Comparison of ENCODE assay signal across 13 cellular contexts in genomic region chr16:72195609-72196008, GRCh38. TPM values are rescaled to one million over a fixed set of nuclear protein-coding genes. Genes with fewer than 3 reads are reported as not detected.
DNase-seq lines count a peak whose midpoint lies in the region; FAIRE-seq and TF ChIP-seq lines count a peak whose summit lies in the region.
"Had no signal": no experiment of that assay in that cellular context is flagged by ENCODE, and none has a peak within 500 bp of the region (broad histone marks: within the 10 kb centered on the region; RNA-seq: fewer than 3 reads in every experiment).

No MANE protein-coding gene starts in this region.

- no peak overlapping the region for H3K4ac ChIP-seq in H1 (replicated peaks; ENCODE audit: insufficient read length, low read depth, low read length)

- H4K20me1 ChIP-seq in Loucy (ENCODE audit: insufficient read depth, low read length, poor library complexity, severe bottlenecking): no peaks in the 10 kb centered on the region
- H4K20me1 ChIP-seq in H1 (replicated peaks in 1 of 2; ENCODE audit: control insufficient read depth in 1 of 2, insufficient read depth in 2 of 2, low read length in 2 of 2): no peaks in the 10 kb centered on the region
- no peaks in the 10 kb centered on the region for H4K20me1 ChIP-seq in neural cell (ENCODE audit: insufficient read depth)

- H3K14ac ChIP-seq in H1 (ENCODE audit: insufficient read length): no peak overlapping the region

- H3K4me3 ChIP-seq in Loucy (ENCODE audit: low read length, poor library complexity, severe bottlenecking): no peak overlapping the region
- no peak overlapping the region for H3K4me3 ChIP-seq in H1 (ENCODE audit: extremely low read depth in 1 of 4, insufficient read depth in 2 of 4, low read depth in 3 of 4, low read length in 4 of 4)
- no peak overlapping the region for H3K4me3 ChIP-seq in neural cell (ENCODE audit: low read length)
- H3K4me3 ChIP-seq: Peyer's patch had no signal

- peak; percentile 93 to 96 for TF ChIP-seq RAD21 in H1 (IDR thresholded peaks at IDR 0.05 in 1 of 2, conservative IDR thresholded peaks at IDR 0.05 in 1 of 2; ENCODE audit: low read depth in 2 of 2, low read length in 2 of 2)
- TF ChIP-seq RAD21 in neural cell (conservative IDR thresholded peaks at IDR 0.05): peak; percentile 93

- no peak overlapping the region for H2AK5ac ChIP-seq in H1 (ENCODE audit: low read depth, low read length)

- no peak overlapping the region for H3K9ac ChIP-seq in Loucy (ENCODE audit: low read depth, low read length, poor library complexity, severe bottlenecking)
- no peak overlapping the region for H3K9ac ChIP-seq in H1 (replicated peaks in 1 of 4; ENCODE audit: extremely low read depth in 1 of 4, low read depth in 3 of 4, low read length in 3 of 4)
- peak overlapping the region; percentile 88 for H3K9ac ChIP-seq in neural cell (ENCODE audit: low read length)

- CTCF ChIA-PET in H1 (lab: Charles Lee; ENCODE audit: partially characterized antibody): interaction anchor here (0.5 to 2.9 kb wide), 42 partner anchors 10 to 738 kb away, joined by 3 to 12 read pairs (median 3); no protein-coding TSS in a partner anchor

- H3K56ac ChIP-seq in H1 (replicated peaks; ENCODE audit: insufficient read length, low read depth, low read length): no peak overlapping the region

- no peak overlapping the region for H2BK5ac ChIP-seq in H1 (ENCODE audit: low read depth, low read length)

- H2BK120ac ChIP-seq in H1 (replicated peaks; ENCODE audit: low read depth, low read length): no peak overlapping the region

- no peaks in the 10 kb centered on the region for H3K79me2 ChIP-seq in Loucy (ENCODE audit: insufficient read depth, low read length)
- H3K79me2 ChIP-seq in H1 (ENCODE audit: control insufficient read depth in 1 of 2, insufficient read depth in 2 of 2, low read length in 2 of 2): no peaks in the 10 kb centered on the region
- peaks cover 4% of the 10 kb centered on the region for H3K79me2 ChIP-seq in neural cell (replicated peaks; ENCODE audit: insufficient read depth, low read length)

- no peak overlapping the region for H2BK15ac ChIP-seq in H1 (ENCODE audit: low read length)

- H3K4me1 ChIP-seq in Loucy (ENCODE audit: insufficient read depth, low read length, poor library complexity, severe bottlenecking): no peaks in the 10 kb centered on the region
- H3K4me1 ChIP-seq in H1 (replicated peaks in 1 of 4; ENCODE audit: control insufficient read depth in 3 of 4, insufficient read depth in 4 of 4, low read length in 3 of 4): peaks cover 2 to 4% (median 2%) of the 10 kb centered on the region in 4 experiments; a peak in 4 of 7 replicates
- H3K4me1 ChIP-seq: Peyer's patch had no signal

- H3K79me1 ChIP-seq in H1 (ENCODE audit: low read depth, low read length): no peaks in the 10 kb centered on the region

- no peak for TF ChIP-seq EP300 in H1 (IDR thresholded peaks at IDR 0.05; ENCODE audit: borderline replicate concordance in 1 of 2, low read depth in 2 of 2, low read length in 2 of 2)
- TF ChIP-seq EP300 in neural cell (conservative IDR thresholded peaks at IDR 0.05; ENCODE audit: poor library complexity, severe bottlenecking): peak; percentile 20

- no peaks in the 10 kb centered on the region for H3K23me2 ChIP-seq in H1 (ENCODE audit: low read depth, low read length)

- no peak overlapping the region for H3K18ac ChIP-seq in H1 (ENCODE audit: extremely low read depth, low read length)

- H3K27me3 ChIP-seq in Loucy (ENCODE audit: insufficient read depth, low read length, poor library complexity, severe bottlenecking) (no peaks in the 10 kb centered on the region), H1 (replicated peaks in 1 of 4; ENCODE audit: control insufficient read depth in 3 of 4, extremely low read depth in 1 of 4, insufficient read depth in 3 of 4, low read length in 3 of 4) (no peaks in the 10 kb centered on the region), neural cell (ENCODE audit: insufficient read depth, low read depth, low read length) (no peaks in the 10 kb centered on the region)
- H3K27me3 ChIP-seq: Peyer's patch had no signal

- TF ChIP-seq CTCF in Loucy (conservative IDR thresholded peaks at IDR 0.05; ENCODE audit: low read length) (peak; percentile 42), H1 (IDR thresholded peaks at IDR 0.05; ENCODE audit: control extremely low read depth in 1 of 3, insufficient read depth in 1 of 3, low read depth in 1 of 3, low read length in 3 of 3) (peak; percentile 80), neural cell (IDR thresholded peaks at IDR 0.05; ENCODE audit: poor library complexity, severe bottlenecking) (peak; percentile 88)

- TF ChIP-seq POLR2A in H1 (IDR thresholded peaks at IDR 0.05; ENCODE audit: control extremely low read depth in 1 of 2, low read depth in 2 of 2, low read length in 2 of 2): no peak

- no peak overlapping the region for H2BK20ac ChIP-seq in H1 (ENCODE audit: low read length)

- no peaks in the 10 kb centered on the region for H3K9me3 ChIP-seq in Loucy (ENCODE audit: insufficient read depth, low read depth, low read length)
- H3K9me3 ChIP-seq in H1 (ENCODE audit: insufficient read depth in 2 of 2, low read depth in 1 of 2, low read length in 1 of 2): no peaks in the 10 kb centered on the region
- H3K9me3 ChIP-seq in neural cell (ENCODE audit: low read length): no peaks in the 10 kb centered on the region
- H3K9me3 ChIP-seq: Peyer's patch had no signal

- no peak overlapping the region for H4K8ac ChIP-seq in H1 (ENCODE audit: extremely low read depth, insufficient read depth, low read length)

- no peak overlapping the region for H4K91ac ChIP-seq in H1 (replicated peaks; ENCODE audit: insufficient read length, low read length)

- H3K36me3 ChIP-seq in Loucy (ENCODE audit: insufficient read depth, low read length) (no peaks in the 10 kb centered on the region), H1 (ENCODE audit: control insufficient read depth in 2 of 4, insufficient read depth in 4 of 4, low read length in 3 of 4) (no peaks in the 10 kb centered on the region), neural cell (ENCODE audit: insufficient read depth, low read length) (no peaks in the 10 kb centered on the region)
- H3K36me3 ChIP-seq: Peyer's patch had no signal

- H4K5ac ChIP-seq in H1 (ENCODE audit: insufficient read length, low read depth, low read length): no peak overlapping the region

- FAIRE-seq in H1 (lab: Jason Lieb, UNC): peak; percentile 62
- FAIRE-seq: small intestine had no signal

- H3K27ac ChIP-seq in H1 (ENCODE audit: low read depth, low read length) (no peak overlapping the region), neural cell (ENCODE audit: low read length) (peak overlapping the region; percentile 100)
- H3K27ac ChIP-seq: Peyer's patch had no signal

- H3K4me2 ChIP-seq in Loucy (ENCODE audit: low read depth, low read length, poor library complexity, severe bottlenecking) (no peak overlapping the region), H1 (ENCODE audit: insufficient read depth in 1 of 2, low read depth in 2 of 2, low read length in 2 of 2) (no peak overlapping the region), neural cell (ENCODE audit: low read length) (no peak overlapping the region)

- no peaks in the 10 kb centered on the region for H3K9me2 ChIP-seq in Loucy (replicated peaks; ENCODE audit: low read depth, low read length)
- no peaks in the 10 kb centered on the region for H3K9me2 ChIP-seq in neural cell (ENCODE audit: insufficient read depth, low read length)

- no peak overlapping the region for H3K23ac ChIP-seq in H1 (ENCODE audit: insufficient read length)

- DNase-seq in ELF-1 (ENCODE audit: low read depth, low spot score) (peak; percentile 38), H1 (ENCODE audit: low read depth in 1 of 2, low spot score in 2 of 2) (peak; percentile 7 to 59), GF-D8 (lab: John Stamatoyannopoulos, UW) (no peak), NCI-H526 treated with DMSO at 0.1 percent for 48 hours (lab: John Stamatoyannopoulos, UW) (no peak), hypothalamus (lab: John Stamatoyannopoulos, UW) (no peak)
- DNase-seq: activated CD4-positive, alpha-beta T cell treated with anti-CD3 and anti-CD28 coated beads, Interleukin-2, amount 50 U/mL, for 4 hours; effector CD8-positive, alpha-beta T cell; NCI-H2029 treated with DMSO at 0.1 percent for 48 hours; Peyer's patch; small intestine; T-helper 2 cell had no signal

- POLR2A ChIA-PET in H1 (lab: Charles Lee; ENCODE audit: partially characterized antibody): no interaction called here

- H3F3A ChIP-seq in Loucy (ENCODE audit: low read depth): no peaks in the 10 kb centered on the region
- H3F3A ChIP-seq in neural cell (ENCODE audit: insufficient read depth, low read length, poor library complexity, severe bottlenecking): peaks cover 17% of the 10 kb centered on the region

- no peak overlapping the region for H2BK12ac ChIP-seq in H1 (ENCODE audit: low read depth, low read length)

- H2AFZ ChIP-seq in Loucy (ENCODE audit: low read length) (no peak overlapping the region), H1 (ENCODE audit: low read length) (no peak overlapping the region), neural cell (ENCODE audit: low read depth, low read length) (no peak overlapping the region)

- 71% methylated on average over 4 of the region's 4 CpGs; no CpG with 5 or more reads in 1 of the 2 experiments for WGBS in H1 (ENCODE audit: extremely low coverage in 1 of 2, insufficient coverage in 1 of 2, insufficient read length in 1 of 2, insufficient replicate concordance in 2 of 2, low coverage in 1 of 2, low lambda C conversion rate in 2 of 2, missing lambda C conversion rate in 1 of 2), 2 experiments

TF ChIP-seq in H1, 55 proteins besides CTCF, POLR2A, EP300 and RAD21:
- TF ChIP-seq TAF7 (optimal IDR thresholded peaks at IDR 0.05; ENCODE audit: borderline replicate concordance, low read depth, low read length) (no peak), BACH1 (IDR thresholded peaks at IDR 0.05; ENCODE audit: low read length) (no peak), BRCA1 (IDR thresholded peaks at IDR 0.05; ENCODE audit: low read depth, low read length) (no peak), YY1 (IDR thresholded peaks at IDR 0.05; ENCODE audit: low read depth, low read length) (no peak)

TF ChIP-seq in neural cell, 6 proteins besides CTCF, POLR2A, EP300 and RAD21:
- TF ChIP-seq SMC3 (conservative IDR thresholded peaks at IDR 0.05; ENCODE audit: poor library complexity) (peak; percentile 80), MXI1 (conservative IDR thresholded peaks at IDR 0.05; ENCODE audit: poor library complexity, severe bottlenecking) (no peak)
TF ChIP-seq in neural cell: peak in this region for 1.

RNA-seq across cellular contexts. Expression of gene PMFBP1, which starts 23.7 kb away (rescaled TPM):
- total RNA-seq in H1 (2021; fragmentation: NEBNext Ultra II Directional; extraction: Animal tissue kit (Norgen Biotek cat#: 25700)): 1.2 and 1.6 TPM in 2 replicates
- 0.32 and 0.86 TPM in 2 replicates for polyA plus RNA-seq in H1 (2011; rRNA removed)
- 0.47 TPM for polyA plus RNA-seq in H1 (2011; cell fraction: cytosol; rRNA removed)
- 2.5 TPM for polyA plus RNA-seq in H1 (2011; cell fraction: nucleus; rRNA removed)
- polyA plus RNA-seq in H1 (2012, experiment 1 of 2): 1.7 to 2.6 TPM (median 2.2 TPM) in 4 replicates
- 0.17 TPM for polyA plus RNA-seq in H1 (2012, experiment 2 of 2)
- polyA plus RNA-seq in H1 (2013, experiment 1 of 2): 0.57 TPM
- polyA plus RNA-seq in H1 (2013, experiment 2 of 2): 0.46 TPM
- 1.7 and 2.5 TPM in 2 replicates for polyA minus RNA-seq in H1 (2011; rRNA and poly(A)+ RNA removed)
- 0.59 TPM for polyA minus RNA-seq in H1 (2011; cell fraction: cytosol; rRNA and poly(A)+ RNA removed)
- 5.3 TPM for polyA minus RNA-seq in H1 (2011; cell fraction: nucleus; rRNA and poly(A)+ RNA removed)
- 0.12 and 1.0 TPM in 2 replicates for polyA plus RNA-seq in neural cell
- polyA minus RNA-seq in neural cell: 2.2 and 2.7 TPM in 2 replicates

Comparison
In these comparisons a context has a peak if more than half of its experiments do, and no peak if none do; other contexts are left out.
1. DNase-seq: peak in ELF-1 (single experiment) and H1 (2 of 2); none in GF-D8 (single experiment), NCI-H526 treated with DMSO at 0.1 percent for 48 hours (single experiment) and hypothalamus (0 of 51).
2. Peak in every context shown above with its lines, with median percentiles within 50 percentile points of each other: CTCF ChIP-seq.